9 cellular contexts compared by ENCODE assay signal in the genomic region with DNA sequence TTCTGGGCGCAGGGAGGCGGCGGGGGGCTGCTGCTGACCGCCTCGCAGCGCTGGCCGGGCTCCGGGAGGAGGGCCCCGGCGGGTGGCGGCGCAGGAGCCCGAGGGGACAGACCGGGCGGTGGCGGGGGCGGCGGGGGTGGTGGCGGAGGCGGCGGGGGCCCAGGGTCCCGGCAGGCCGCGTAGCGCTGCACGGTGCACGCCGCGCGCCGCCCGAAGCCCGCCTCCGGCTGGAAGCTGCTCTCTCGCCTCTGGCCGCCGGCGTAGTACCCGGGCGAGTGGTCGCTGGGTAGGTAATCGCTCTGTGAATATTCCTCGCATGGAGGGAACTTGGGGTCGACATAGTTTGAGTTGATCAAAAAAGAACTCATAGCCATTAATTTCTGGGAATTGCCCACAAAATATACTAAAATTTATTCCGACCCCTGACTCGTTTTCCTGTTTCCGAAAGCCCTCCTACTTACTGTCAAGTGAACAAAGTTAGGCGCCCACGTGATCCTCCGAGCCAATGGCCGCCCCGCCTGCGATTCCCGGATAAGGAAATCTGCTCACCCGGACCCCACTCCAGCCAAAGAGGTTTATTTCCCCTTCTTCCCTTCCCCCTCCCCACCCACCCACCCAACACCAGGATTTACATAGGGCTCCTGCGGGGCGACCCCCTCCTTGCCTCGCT. TPM values are rescaled to one million over a fixed set of nuclear protein-coding genes. Genes with fewer than 3 reads are reported as not detected.
DNase-seq lines count a peak whose midpoint lies in the region; ATAC-seq and TF ChIP-seq lines count a peak whose summit lies in the region.
"Had no signal": no experiment of that assay in that cellular context is flagged by ENCODE, and none has a peak within 500 bp of the region (broad histone marks: within the 10 kb centered on the region; RNA-seq: fewer than 3 reads in every experiment).

A gene (minus strand): TSS at position 405 of the 670 bp plus-strand sequence. CDS start 31 bp downstream, at position 374.

- no peaks in the 10 kb centered on the region for H3K9me3 Mint-ChIP-seq in central memory CD8-positive, alpha-beta T cell

- no peak within 1 kb of the TSS for H2AFZ ChIP-seq in Loucy (ENCODE audit: low read length)

- ATAC-seq in central memory CD8-positive, alpha-beta T cell (replicated peaks; ENCODE audit: extremely low read depth, poor library complexity, severe bottlenecking) = peak; percentile 84

- peaks cover 62% of the 10 kb centered on the region for H3K4me1 ChIP-seq in Loucy (ENCODE audit: insufficient read depth, low read length, poor library complexity, severe bottlenecking)

- no peak for TF ChIP-seq CTCF in Loucy (conservative IDR thresholded peaks at IDR 0.05; ENCODE audit: low read length)
- TF ChIP-seq CTCF in WERI-Rb-1 (IDR thresholded peaks at IDR 0.05; ENCODE audit: low read depth, low read length) = no peak

- H3F3A ChIP-seq in Loucy (ENCODE audit: low read depth) = peaks cover 12% of the 10 kb centered on the region

- H3K79me2 ChIP-seq in Loucy (ENCODE audit: insufficient read depth, low read length) = peaks cover 98% of the 10 kb centered on the region

- H3K36me3 ChIP-seq in Loucy (ENCODE audit: insufficient read depth, low read length) (peaks cover 57% of the 10 kb centered on the region), WERI-Rb-1 (no peaks in the 10 kb centered on the region)

- peaks cover 44% of the 10 kb centered on the region for H3K27me3 Mint-ChIP-seq in central memory CD8-positive, alpha-beta T cell

- H3K27me3 ChIP-seq in Loucy (ENCODE audit: insufficient read depth, low read length, poor library complexity, severe bottlenecking) = peaks cover 28% of the 10 kb centered on the region
- peaks cover 93% of the 10 kb centered on the region for H3K27me3 ChIP-seq in WERI-Rb-1 (ENCODE audit: insufficient read depth, low read depth, severe bottlenecking)

- peak within 1 kb of the TSS; percentile 90 for H3K4me3 Mint-ChIP-seq in central memory CD8-positive, alpha-beta T cell

- DNase-seq in NCI-H345 (lab: John Stamatoyannopoulos, UW) (peak; percentile 16), NCI-H345 treated with DMSO at 0.1 percent for 48 hours (lab: John Stamatoyannopoulos, UW; ENCODE audit: unreplicated experiment) (no peak), WERI-Rb-1 (peak; percentile 70), lung microvascular endothelial cell (ENCODE audit: low read depth in 2 of 2) (peak; percentile 88 to 90), COLO829 (ENCODE audit: low spot score) (no peak)
- DNase-seq in central memory CD8-positive, alpha-beta T cell (ENCODE audit: low spot score in 2 of 2) = peak in 1 of 2 donors; percentile 50
- peak; percentile 50 to 62 for DNase-seq in stimulated activated CD8-positive, alpha-beta memory T cell treated with anti-CD3 and anti-CD28 coated beads, Interleukin-7, amount 100 ng/mL, for 4 hours (ENCODE audit: low read depth in 2 of 2)

- H3K36me3 Mint-ChIP-seq in central memory CD8-positive, alpha-beta T cell (ENCODE audit: insufficient read depth) = peaks cover 10% of the 10 kb centered on the region

- H3K9me3 ChIP-seq in Loucy (ENCODE audit: insufficient read depth, low read depth, low read length) = no peaks in the 10 kb centered on the region
- H3K9me3 ChIP-seq in WERI-Rb-1 (ENCODE audit: severe bottlenecking) = peaks cover 14% of the 10 kb centered on the region

- H3K4me1 Mint-ChIP-seq in central memory CD8-positive, alpha-beta T cell = peaks cover 15% of the 10 kb centered on the region

- no peaks in the 10 kb centered on the region for H3K9me2 ChIP-seq in Loucy (replicated peaks; ENCODE audit: low read depth, low read length)

- H3K4me2 ChIP-seq in Loucy (ENCODE audit: low read depth, low read length, poor library complexity, severe bottlenecking) = peak within 1 kb of the TSS; percentile 98

- H3K9ac ChIP-seq in Loucy (ENCODE audit: low read depth, low read length, poor library complexity, severe bottlenecking) = peak within 1 kb of the TSS; percentile 100

- peaks cover 79% of the 10 kb centered on the region for H4K20me1 ChIP-seq in Loucy (ENCODE audit: insufficient read depth, low read length, poor library complexity, severe bottlenecking)

- no peak within 1 kb of the TSS for H3K27ac ChIP-seq in WERI-Rb-1

- H3K4me3 ChIP-seq in Loucy (ENCODE audit: low read length, poor library complexity, severe bottlenecking) (peak within 1 kb of the TSS; percentile 89), WERI-Rb-1 (ENCODE audit: low read depth, low read length) (peak within 1 kb of the TSS; percentile 44)

- H3K27ac Mint-ChIP-seq in central memory CD8-positive, alpha-beta T cell (ENCODE audit: low read depth) = peak within 1 kb of the TSS; percentile 94

RNA-seq across cellular contexts. Expression of the gene that starts here (rescaled TPM):
- 0.87 and 1.2 TPM in 2 replicates for total RNA-seq in lung microvascular endothelial cell
- total RNA-seq: bronchial epithelial cell had no signal

Comparison
In these comparisons a context has a peak if more than half of its experiments do, and no peak if none do; other contexts are left out.
1. DNase-seq: peak in NCI-H345 (single experiment), WERI-Rb-1 (single experiment), lung microvascular endothelial cell (2 of 2) and stimulated activated CD8-positive, alpha-beta memory T cell treated with anti-CD3 and anti-CD28 coated beads, Interleukin-7, amount 100 ng/mL, for 4 hours (2 of 2); none in NCI-H345 treated with DMSO at 0.1 percent for 48 hours (single experiment) and COLO829 (single experiment).